In the genomic region with DNA sequence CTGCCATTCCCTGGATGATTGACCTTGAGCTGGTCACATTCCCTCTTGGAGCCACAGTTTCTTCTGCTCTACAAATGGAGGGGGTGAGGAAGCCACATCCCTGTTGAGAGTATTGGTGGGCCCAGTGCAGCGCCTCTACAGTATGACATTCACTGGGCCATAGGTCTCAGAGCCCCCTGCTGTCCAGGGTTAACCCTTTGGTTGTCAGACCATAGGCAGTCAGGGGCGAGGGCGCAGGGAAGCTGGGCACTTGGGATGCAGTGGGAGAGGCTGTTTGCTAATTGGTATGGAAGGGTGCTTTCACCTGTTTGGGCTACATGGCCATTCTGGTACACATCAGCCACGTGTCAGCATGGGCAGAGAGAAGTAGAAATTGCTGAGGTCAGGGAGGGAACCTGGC, we compare ENCODE assay signal across 31 cellular contexts. TPM values are rescaled to one million over a fixed set of nuclear protein-coding genes. Genes with fewer than 3 reads are reported as not detected.
"Had no signal": no experiment of that assay in that cellular context is flagged by ENCODE, and none has a peak within 500 bp of the region (broad histone marks: within the 10 kb centered on the region; RNA-seq: fewer than 3 reads in every experiment).

No MANE protein-coding gene starts in this region.

- DNase-seq: cerebellar nuclear complex; cortex of kidney; effector CD8-positive, alpha-beta T cell; effector memory CD8-positive, alpha-beta T cell; endodermal cell; erythroblast; esophagus squamous epithelium; foreskin fibroblast; foreskin melanocyte; gastrocnemius medialis; glutamatergic neuron; head of caudate nucleus; heart right ventricle; hippocampal formation; left cardiac atrium; left lung; left ventricle myocardium superior; lower lobe of right lung; mesenchymal stem cell; mucosa of descending colon had no signal

- H3K36me3 Mint-ChIP-seq: mesothelial cell of epicardium had no signal

- H3K9me3 ChIP-seq: esophagus squamous epithelium, gastrocnemius medialis, heart right ventricle, left lung, lower lobe of right lung, mucosa of descending colon had no signal

- H3K4me3 ChIP-seq: esophagus squamous epithelium, gastrocnemius medialis, heart right ventricle, left lung, lower lobe of right lung, mucosa of descending colon had no signal

- H3K4me3 Mint-ChIP-seq: dendritic cell treated with granulocyte-macrophage colony-stimulating factor and Interleukin-4, amounts not matched to agents 40 ng/mL and 50 ng/mL, for 4 days; effector memory CD8-positive, alpha-beta T cell; endodermal cell; mesothelial cell of epicardium had no signal

- H3K9me3 Mint-ChIP-seq: dendritic cell treated with granulocyte-macrophage colony-stimulating factor and Interleukin-4, amounts not matched to agents 40 ng/mL and 50 ng/mL, for 4 days; effector memory CD8-positive, alpha-beta T cell; endodermal cell; mesothelial cell of epicardium had no signal

- H3K36me3 ChIP-seq: esophagus squamous epithelium, gastrocnemius medialis, heart right ventricle, left lung, lower lobe of right lung had no signal

- H3K4me1 ChIP-seq: esophagus squamous epithelium, gastrocnemius medialis, heart right ventricle, left lung, lower lobe of right lung had no signal

- H3K27ac Mint-ChIP-seq: dendritic cell treated with granulocyte-macrophage colony-stimulating factor and Interleukin-4, amounts not matched to agents 40 ng/mL and 50 ng/mL, for 4 days; effector memory CD8-positive, alpha-beta T cell; endodermal cell; mesothelial cell of epicardium had no signal

- H3K27ac ChIP-seq: epithelial cell of prostate, esophagus squamous epithelium, gastrocnemius medialis, heart right ventricle, left lung, lower lobe of right lung had no signal

- H3K27me3 ChIP-seq: left lung had no signal

RNA-seq across cellular contexts. Expression of a gene that starts 27.3 kb away (rescaled TPM):
- total RNA-seq: dermis microvascular lymphatic vessel endothelial cell, glomerular endothelial cell, lung microvascular endothelial cell had no signal
- polyA plus RNA-seq: keratinocyte had no signal

RNA-seq across cellular contexts. Expression of a gene that starts 27.6 kb away (rescaled TPM):
- total RNA-seq: dermis microvascular lymphatic vessel endothelial cell, endodermal cell, esophagus mucosa, esophagus squamous epithelium, gastrocnemius medialis, glomerular endothelial cell, heart right ventricle, kidney epithelial cell, left cardiac atrium, left lung, left ventricle myocardium superior, lower leg skin, lower lobe of right lung, lung microvascular endothelial cell, mesenteric fat pad, mesothelial cell of epicardium, mucosa of descending colon had no signal
- polyA plus RNA-seq: heart right ventricle, keratinocyte had no signal
